In the genomic region with DNA sequence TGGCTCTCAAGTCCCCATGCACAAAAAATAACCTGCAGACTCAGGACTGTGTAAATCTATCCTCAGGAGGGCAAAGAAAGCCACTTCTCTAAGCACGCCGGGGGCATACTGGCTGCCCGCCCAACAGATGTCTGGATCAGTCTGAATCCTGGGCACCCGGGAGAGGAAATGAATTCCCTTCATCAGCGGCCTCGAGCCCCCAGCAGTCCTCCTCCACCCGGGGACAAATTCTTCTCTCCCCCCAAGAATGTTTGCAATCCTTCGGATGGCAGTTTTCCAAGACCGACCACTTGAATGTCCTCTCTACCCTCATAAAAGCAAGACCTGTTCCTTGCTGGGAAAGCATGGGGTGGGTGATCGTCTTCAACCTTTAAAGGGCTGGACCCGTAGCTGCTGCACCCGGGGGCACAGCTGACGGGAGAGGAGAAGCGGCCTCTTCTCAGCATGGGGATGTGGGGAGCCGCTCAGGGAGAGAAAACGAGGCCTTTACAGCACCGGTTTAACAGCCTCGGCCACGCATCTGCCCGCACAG, we compare ENCODE assay signal across 8 cellular contexts. TPM values are rescaled to one million over a fixed set of nuclear protein-coding genes. Genes with fewer than 3 reads are reported as not detected.
DNase-seq lines count a peak whose midpoint lies in the region; ATAC-seq, FAIRE-seq and TF ChIP-seq lines count a peak whose summit lies in the region.

No MANE protein-coding gene starts in this region.

- peaks cover 44% of the 10 kb centered on the region for H3K4me1 Mint-ChIP-seq in CD4-positive, alpha-beta T cell (ENCODE audit: low read depth)
- H3K4me1 Mint-ChIP-seq in activated CD4-positive, alpha-beta memory T cell treated with anti-CD3 and anti-CD28 coated beads for 36 hours (ENCODE audit: low read depth), result peaks cover 40% of the 10 kb centered on the region
- peaks cover 22% of the 10 kb centered on the region for H3K4me1 Mint-ChIP-seq in endothelial cell (ENCODE audit: unreplicated experiment)

- H3K9me2 ChIP-seq in HCT116 (ENCODE audit: insufficient read depth), result no peaks in the 10 kb centered on the region

- no peaks in the 10 kb centered on the region for H3K27me3 Mint-ChIP-seq in CD4-positive, alpha-beta T cell
- no peaks in the 10 kb centered on the region for H3K27me3 Mint-ChIP-seq in activated CD4-positive, alpha-beta memory T cell treated with anti-CD3 and anti-CD28 coated beads for 36 hours
- peaks cover 20% of the 10 kb centered on the region for H3K27me3 Mint-ChIP-seq in endothelial cell (ENCODE audit: unreplicated experiment)

- no peaks in the 10 kb centered on the region for H3K9me3 Mint-ChIP-seq in CD4-positive, alpha-beta T cell
- H3K9me3 Mint-ChIP-seq in activated CD4-positive, alpha-beta memory T cell treated with anti-CD3 and anti-CD28 coated beads for 36 hours, result no peaks in the 10 kb centered on the region
- H3K9me3 Mint-ChIP-seq in endothelial cell (ENCODE audit: unreplicated experiment), result no peaks in the 10 kb centered on the region

- CTCF ChIA-PET in CD4-positive, alpha-beta T cell (lab: Charles Lee), result interaction anchor here (1.4 to 1.6 kb wide), 2 partner anchors 12 to 182 kb away, joined by 5 to 7 read pairs; no protein-coding TSS in a partner anchor
- CTCF ChIA-PET in HCT116 (lab: Charles Lee), result interaction anchor here (1.1 kb wide), 1 partner anchor 147 kb away, joined by 3 read pairs; no protein-coding TSS in a partner anchor
- CTCF ChIA-PET in activated CD4-positive, alpha-beta memory T cell treated with anti-CD3 and anti-CD28 coated beads for 36 hours (lab: Charles Lee), result interaction anchor here (0.5 to 3.8 kb wide), 6 partner anchors 12 to 232 kb away, joined by 3 to 28 read pairs (median 4); partner anchors contain the start of gene USP22

- POLR2A ChIA-PET in CD4-positive, alpha-beta T cell (lab: Charles Lee), result interaction anchor here (1.0 to 5.4 kb wide), 8 partner anchors 7 to 232 kb away, joined by 4 to 36 read pairs (median 7); partner anchors contain the start of genes NATD1, TMEM11 and USP22
- POLR2A ChIA-PET in HCT116 (lab: Charles Lee), result interaction anchor here (1.0 to 2.1 kb wide), 2 partner anchors 12 to 156 kb away, joined by 3 to 15 read pairs; no protein-coding TSS in a partner anchor
- POLR2A ChIA-PET in activated CD4-positive, alpha-beta memory T cell treated with anti-CD3 and anti-CD28 coated beads for 36 hours (lab: Charles Lee), result interaction anchor here (1.5 to 2.9 kb wide), 3 partner anchors 12 to 277 kb away, joined by 3 to 27 read pairs (median 5); partner anchors contain the start of gene TMEM11

- H3K4me2 ChIP-seq in HCT116 (ENCODE audit: low read length), result peak overlapping the region; percentile 95

- peak; percentile 6 for ATAC-seq in CD4-positive, alpha-beta T cell (ENCODE audit: poor library complexity)
- ATAC-seq in HCT116, result no peak

- H3K9ac ChIP-seq in HCT116 (ENCODE audit: low read length), result peak overlapping the region; percentile 63
- H3K9ac ChIP-seq in iPS-20b (ENCODE audit: low read depth, low read length), result peak overlapping the region; percentile 84

- no peak for TF ChIP-seq RAD21 in HCT116 (IDR thresholded peaks at IDR 0.05; ENCODE audit: low read depth)

- H3K36me3 ChIP-seq in HCT116 (ENCODE audit: control insufficient read depth in 1 of 2, insufficient read depth in 2 of 2, low read length in 2 of 2) (no peaks in the 10 kb centered on the region), iPS-20b (ENCODE audit: insufficient read depth, low read depth, low read length) (no peaks in the 10 kb centered on the region), testis (ENCODE audit: low read depth, missing control alignments) (no peaks in the 10 kb centered on the region)

- H3K27me3 ChIP-seq in CD4-positive, alpha-beta T cell (ENCODE audit: control insufficient read depth, insufficient read depth, low read length), result no peaks in the 10 kb centered on the region
- no peaks in the 10 kb centered on the region for H3K27me3 ChIP-seq in HCT116 (ENCODE audit: insufficient read depth, low read length)
- H3K27me3 ChIP-seq in iPS-20b (ENCODE audit: insufficient read depth, low read length), result peaks cover 44% of the 10 kb centered on the region
- no peaks in the 10 kb centered on the region for H3K27me3 ChIP-seq in testis

- peak overlapping the region; percentile 72 for H3K27ac Mint-ChIP-seq in CD4-positive, alpha-beta T cell
- H3K27ac Mint-ChIP-seq in activated CD4-positive, alpha-beta memory T cell treated with anti-CD3 and anti-CD28 coated beads for 36 hours, result no peak overlapping the region
- no peak overlapping the region for H3K27ac Mint-ChIP-seq in endothelial cell (ENCODE audit: unreplicated experiment)

- no TSS peak for BruUV-seq in HCT116 (replicated peaks; lab: Mats Ljungman, UMichigan)

- no peak for FAIRE-seq in GM19239 (lab: Jason Lieb, UNC)

- H3K4me3 Mint-ChIP-seq in CD4-positive, alpha-beta T cell, result peak overlapping the region; percentile 94
- H3K4me3 Mint-ChIP-seq in activated CD4-positive, alpha-beta memory T cell treated with anti-CD3 and anti-CD28 coated beads for 36 hours, result peak overlapping the region; percentile 90
- H3K4me3 Mint-ChIP-seq in endothelial cell (ENCODE audit: unreplicated experiment), result no peak overlapping the region

- intact Hi-C loops in CD4-positive, alpha-beta T cell (cut with DNase I, micrococcal nuclease), result loop anchor here (1.0 to 5.0 kb wide), 3 partner anchors 48 to 63 kb away; partner anchors contain the start of gene TMEM11 (in 2 of the 2)
- intact Hi-C loops in HCT116 (cut with micrococcal nuclease), result no loop called here
- intact Hi-C loops in activated CD4-positive, alpha-beta memory T cell treated with anti-CD3 and anti-CD28 coated beads for 36 hours (cut with micrococcal nuclease), result loop anchor here (1.0 kb wide), 2 partner anchors 9 to 149 kb away; partner anchors contain the start of genes DHRS7B and MAP2K3
- intact Hi-C loops in testis (cut with DNase I; ENCODE audit: low total_unique reads), result no loop called here

- RAD21 ChIA-PET in HCT116 (lab: Charles Lee; ENCODE audit: low non-redundant PET in 1 of 2, low total read pairs in 2 of 2, uncharacterized antibody in 2 of 2, unreplicated experiment in 2 of 2), result interaction anchor here in 1 of 2 experiments (0.7 kb wide), 1 partner anchor 182 kb away, joined by 3 read pairs; no protein-coding TSS in a partner anchor

- H3K79me2 ChIP-seq in HCT116 (ENCODE audit: insufficient read depth, low read length), result no peaks in the 10 kb centered on the region

- TF ChIP-seq POLR2A in HCT116 (IDR thresholded peaks at IDR 0.05; ENCODE audit: borderline replicate concordance, extremely low read depth, insufficient read depth, insufficient read length) (no peak), testis (IDR thresholded peaks at IDR 0.05) (no peak)

- H3K27ac ChIP-seq in CD4-positive, alpha-beta T cell (ENCODE audit: low read depth, low read length), result peak overlapping the region; percentile 83
- H3K27ac ChIP-seq in HCT116 (ENCODE audit: low read depth, low read length) (peak overlapping the region; percentile 65; the same call in 1 of the 2 replicates), iPS-20b (ENCODE audit: low read length) (no peak overlapping the region), testis (no peak overlapping the region)

- H3K9me3 ChIP-seq in CD4-positive, alpha-beta T cell (ENCODE audit: control insufficient read depth, low read length), result no peaks in the 10 kb centered on the region
- H3K9me3 ChIP-seq in HCT116 (ENCODE audit: control insufficient read depth in 1 of 2, insufficient read depth in 1 of 2, low read depth in 1 of 2, low read length in 2 of 2) (no peaks in the 10 kb centered on the region), iPS-20b (ENCODE audit: insufficient read depth, low read depth, low read length) (no peaks in the 10 kb centered on the region), testis (no peaks in the 10 kb centered on the region)

- DNase-seq in CD4-positive, alpha-beta T cell, result no peak
- DNase-seq in HCT116 (ENCODE audit: low read depth, low spot score) (no peak), testis (no peak), DMS153 treated with DMSO at 0.1 percent for 48 hours (lab: John Stamatoyannopoulos, UW; ENCODE audit: unreplicated experiment) (no peak), endothelial cell (ENCODE audit: low spot score) (no peak), GM19239 (ENCODE audit: insufficient read length, low spot score) (no peak)
- no peak for DNase-seq in activated CD4-positive, alpha-beta memory T cell treated with anti-CD3 and anti-CD28 coated beads for 36 hours

- no peaks in the 10 kb centered on the region for H4K20me1 ChIP-seq in HCT116 (ENCODE audit: insufficient read depth)

- no peak for TF ChIP-seq CTCF in CD4-positive, alpha-beta T cell (IDR thresholded peaks at IDR 0.05)
- no peak for TF ChIP-seq CTCF in HCT116 (IDR thresholded peaks at IDR 0.05 in 2 of 3, conservative IDR thresholded peaks at IDR 0.05 in 1 of 3; ENCODE audit: borderline replicate concordance in 1 of 3, insufficient read depth in 1 of 3, low read depth in 2 of 3, low read length in 2 of 3)
- no peak for TF ChIP-seq CTCF in testis (IDR thresholded peaks at IDR 0.05)
- no peak for TF ChIP-seq CTCF in endothelial cell (IDR thresholded peaks at IDR 0.05; ENCODE audit: unreplicated experiment)

- peak overlapping the region; percentile 52 to 57 for H3K4me3 ChIP-seq in HCT116 (replicated peaks in 1 of 2; ENCODE audit: low read depth in 1 of 2, low read length in 2 of 2)
- H3K4me3 ChIP-seq in iPS-20b (ENCODE audit: low read length), result peak overlapping the region; percentile 72
- peak overlapping the region; percentile 50 to 63 for H3K4me3 ChIP-seq in testis

- 15 to 17% methylated on average over 16 to 17 of the region's 20 CpGs for WGBS in testis, 2 donors

- no peaks in the 10 kb centered on the region for H3K36me3 Mint-ChIP-seq in CD4-positive, alpha-beta T cell (ENCODE audit: low read depth)
- H3K36me3 Mint-ChIP-seq in activated CD4-positive, alpha-beta memory T cell treated with anti-CD3 and anti-CD28 coated beads for 36 hours, result no peaks in the 10 kb centered on the region
- H3K36me3 Mint-ChIP-seq in endothelial cell (ENCODE audit: low read depth, unreplicated experiment), result peaks cover 2% of the 10 kb centered on the region

- no peak overlapping the region for H2AFZ ChIP-seq in HCT116 (ENCODE audit: low read depth, low read length, poor library complexity, severe bottlenecking)

- peaks cover 19 to 46% of the 10 kb centered on the region in 2 experiments for H3K4me1 ChIP-seq in HCT116 (ENCODE audit: control insufficient read depth in 1 of 2, insufficient read depth in 2 of 2, low read length in 2 of 2)
- peaks cover 3% of the 10 kb centered on the region for H3K4me1 ChIP-seq in iPS-20b (ENCODE audit: insufficient read depth, low read length)
- H3K4me1 ChIP-seq in testis, result peaks cover 8% of the 10 kb centered on the region

RNA-seq across cellular contexts. Expression of gene MAP2K3, which starts 9.4 kb away (rescaled TPM):
- 10 to 100 TPM; 36.8 to 38.5 TPM for total RNA-seq in CD4-positive, alpha-beta T cell
- total RNA-seq in HCT116 (2021; ENCODE audit: unreplicated experiment), result 96.7 TPM
- 74.4 and 85.1 TPM in 2 replicates for polyA plus RNA-seq in HCT116 (2012)
- total RNA-seq in activated CD4-positive, alpha-beta memory T cell treated with anti-CD3 and anti-CD28 coated beads for 36 hours, result 100 to 1,000 TPM; 132 to 134 TPM
- 10 to 100 TPM; 13.5 to 17.5 TPM for total RNA-seq in testis
- polyA plus RNA-seq in testis (ENCODE audit: insufficient read depth, low read depth, low replicate concordance), result 15.4 TPM
- 65.8 TPM for total RNA-seq in endothelial cell (ENCODE audit: unreplicated experiment)

RNA-seq across cellular contexts. Expression of gene NATD1, which starts 21.9 kb away (rescaled TPM):
- total RNA-seq in CD4-positive, alpha-beta T cell, result 1 to 10 TPM; 5.9 to 6.1 TPM
- 3.1 TPM for total RNA-seq in HCT116 (2021; ENCODE audit: unreplicated experiment)
- polyA plus RNA-seq in HCT116 (2012), result 2.2 and 2.7 TPM in 2 replicates
- 1 to 10 TPM; 3.0 to 3.2 TPM for total RNA-seq in activated CD4-positive, alpha-beta memory T cell treated with anti-CD3 and anti-CD28 coated beads for 36 hours
- 10 to 100 TPM; 17.9 to 20.0 TPM for total RNA-seq in testis
- polyA plus RNA-seq in testis (ENCODE audit: insufficient read depth, low read depth, low replicate concordance), result 12.1 TPM
- total RNA-seq in endothelial cell (ENCODE audit: unreplicated experiment), result 30.3 TPM

Comparison
In these comparisons a context has a peak if more than half of its experiments do, and no peak if none do; other contexts are left out.
1. H3K27ac ChIP-seq: peak in CD4-positive, alpha-beta T cell (single experiment) and HCT116 (single experiment); none in iPS-20b (single experiment) and testis (0 of 2).
2. intact Hi-C loops: an anchor here in CD4-positive, alpha-beta T cell (1.0 to 5.0 kb wide) and activated CD4-positive, alpha-beta memory T cell treated with anti-CD3 and anti-CD28 coated beads for 36 hours (1.0 kb wide); none called in HCT116 and testis.
3. Peak in every context shown above with its lines, with median percentiles within 50 percentile points of each other: H3K4me3 ChIP-seq.